Comparison of ENCODE assay signal across 31 cellular contexts in genomic region chrY:2835230-2835629, GRCh38. TPM values are rescaled to one million over a fixed set of nuclear protein-coding genes. Genes with fewer than 3 reads are reported as not detected.
"Had no signal": no experiment of that assay in that cellular context is flagged by ENCODE, and none has a peak within 500 bp of the region (broad histone marks: within the 10 kb centered on the region; RNA-seq: fewer than 3 reads in every experiment).

No MANE protein-coding gene starts in this region.

- H3K27ac Mint-ChIP-seq: activated CD4-positive, alpha-beta T cell treated with anti-CD3 and anti-CD28 coated beads, Interleukin-2, amount 10 ng/mL, durations not matched to agents 24 days and 14 days; activated CD8-positive, alpha-beta T cell treated with anti-CD3 and anti-CD28 coated beads, Interleukin-2, amount 10 ng/mL, durations not matched to agents 7 days and 5 days; activated naive CD4-positive, alpha-beta T cell treated with anti-CD3 and anti-CD28 coated beads, Interleukin-2, amount 50 U/mL, for 24 hours; activated naive CD8-positive, alpha-beta T cell treated with anti-CD3 and anti-CD28 coated beads, Interleukin-2, amount 10 ng/mL, durations not matched to agents 7 days and 5 days; activated T-cell treated with anti-CD3 and anti-CD28 coated beads, Interleukin-2, amount 50 U/mL, for 24 hours; activated T-helper 2 cell treated with anti-CD3 and anti-CD28 coated beads, Interferon-gamma antibody, Interleukin-2, Interleukin-4, amounts not matched to agents 10 μg/mL and 5 μg/mL and 100 μg/mL, durations not matched to agents 14 hours and 24 hours and 36 hours; brain had no signal

- H3K36me3 Mint-ChIP-seq: activated naive CD4-positive, alpha-beta T cell treated with anti-CD3 and anti-CD28 coated beads, Interleukin-2, amount 50 U/mL, for 24 hours; brain had no signal

- H3K4me3 Mint-ChIP-seq: activated CD4-positive, alpha-beta T cell treated with anti-CD3 and anti-CD28 coated beads, Interleukin-2, amount 10 ng/mL, durations not matched to agents 24 days and 14 days; activated CD8-positive, alpha-beta T cell treated with anti-CD3 and anti-CD28 coated beads, Interleukin-2, amount 10 ng/mL, durations not matched to agents 7 days and 5 days; activated naive CD4-positive, alpha-beta T cell treated with anti-CD3 and anti-CD28 coated beads, Interleukin-2, amount 50 U/mL, for 24 hours; activated naive CD8-positive, alpha-beta T cell treated with anti-CD3 and anti-CD28 coated beads, Interleukin-2, amount 10 ng/mL, durations not matched to agents 7 days and 5 days; activated T-cell treated with anti-CD3 and anti-CD28 coated beads, Interleukin-2, amount 50 U/mL, for 24 hours; brain had no signal

- H3K9me3 Mint-ChIP-seq: activated CD4-positive, alpha-beta T cell treated with anti-CD3 and anti-CD28 coated beads, Interleukin-2, amount 10 ng/mL, durations not matched to agents 24 days and 14 days; activated T-cell treated with anti-CD3 and anti-CD28 coated beads, Interleukin-2, amount 50 U/mL, for 24 hours had no signal

- ATAC-seq: activated CD8-positive, alpha-beta T cell treated with anti-CD3 and anti-CD28 coated beads, Interleukin-2, amount 10 ng/mL, durations not matched to agents 7 days and 5 days; Panc1 had no signal

- H3K4me3 ChIP-seq: SJCRH30, SK-N-MC had no signal

- H3K4me1 Mint-ChIP-seq: activated naive CD4-positive, alpha-beta T cell treated with anti-CD3 and anti-CD28 coated beads, Interleukin-2, amount 50 U/mL, for 24 hours; brain had no signal

- H3K27me3 ChIP-seq: SJCRH30 had no signal

- H3K4me1 ChIP-seq: SJCRH30 had no signal

- DNase-seq: activated CD4-positive, alpha-beta T cell treated with anti-CD3 and anti-CD28 coated beads, Interleukin-2, amount 10 ng/mL, durations not matched to agents 24 days and 14 days; activated CD4-positive, alpha-beta T cell treated with anti-CD3 and anti-CD28 coated beads, Interleukin-2, amount 50 U/mL, for 4 hours; activated CD8-positive, alpha-beta T cell treated with anti-CD3 and anti-CD28 coated beads, Interleukin-2, amount 10 ng/mL, durations not matched to agents 7 days and 5 days; activated gamma-delta T cell; activated naive CD4-positive, alpha-beta T cell treated with Interleukin-2 at 50 U/mL for 16 hours; activated naive CD8-positive, alpha-beta T cell treated with anti-CD3 and anti-CD28 coated beads, Interleukin-2, amount 10 ng/mL, durations not matched to agents 7 days and 5 days; activated T-cell treated with anti-CD3 and anti-CD28 coated beads, Interleukin-2, amount 50 U/mL, for 24 hours; caudate nucleus; NCI-H1092 treated with DMSO at 0.1 percent for 48 hours; NCI-H1417 treated with DMSO at 0.1 percent for 48 hours; NCI-H187 treated with DMSO at 0.1 percent for 48 hours; NCI-H2081; NCI-H2171 treated with DMSO at 0.1 percent for 48 hours; NCI-H2227 treated with DMSO at 0.1 percent for 48 hours; NCI-H446 treated with DMSO at 0.1 percent for 48 hours; NCI-H524; NCI-H69; NCI-H82; SHP77; SJCRH30; T1000 had no signal

- H3K9me3 ChIP-seq: SJCRH30 had no signal

- H3K36me3 ChIP-seq: SJCRH30 had no signal

- H3K27me3 Mint-ChIP-seq: activated T-cell treated with anti-CD3 and anti-CD28 coated beads, Interleukin-2, amount 50 U/mL, for 24 hours; brain had no signal

- H3K27ac ChIP-seq: SJCRH30, SK-N-MC had no signal

RNA-seq across cellular contexts. Expression of gene RPS4Y1, which starts 6.2 kb away (rescaled TPM):
- total RNA-seq: MCF 10A, RPMI7951 had no signal

RNA-seq across cellular contexts. Expression of gene SRY, which starts 47.7 kb away (rescaled TPM):
- total RNA-seq: activated CD4-positive, alpha-beta T cell treated with anti-CD3 and anti-CD28 coated beads, Interleukin-2, amount 10 ng/mL, durations not matched to agents 24 days and 14 days; activated CD8-positive, alpha-beta T cell treated with anti-CD3 and anti-CD28 coated beads, Interleukin-2, amount 10 ng/mL, durations not matched to agents 7 days and 5 days; activated naive CD8-positive, alpha-beta T cell treated with anti-CD3 and anti-CD28 coated beads, Interleukin-2, amount 10 ng/mL, durations not matched to agents 7 days and 5 days; activated T-helper 2 cell treated with anti-CD3 and anti-CD28 coated beads, Interferon-gamma antibody, Interleukin-2, Interleukin-4, amounts not matched to agents 10 μg/mL and 5 μg/mL and 100 μg/mL, durations not matched to agents 14 hours and 24 hours and 36 hours; bronchial epithelial cell; MCF 10A; RPMI7951; SJCRH30; T-helper 1 cell treated with Interleukin-12 subunit alpha and Interleukin-12 subunit beta and Interleukin-4 antibody, amounts not matched to agents 30 ng/mL and 1 ng/mL, for 36 hours; T-helper 2 cell treated with Interferon-gamma antibody and Interleukin-4, amounts not matched to agents 100 ng/mL and 5 ng/mL, for 36 hours had no signal
